Comparison of ENCODE assay signal across 1 cellular context in genomic region chr2:218393750-218394290, GRCh38.
TF ChIP-seq lines count a peak whose summit lies in the region.

No MANE protein-coding gene starts in this region.

TF ChIP-seq in IMR-90, 13 proteins besides CTCF, POLR2A, EP300 and RAD21:
- TF ChIP-seq USF2 (IDR thresholded peaks at IDR 0.05; ENCODE audit: low read depth, low read length) (no peak), ELK1 (IDR thresholded peaks at IDR 0.05; ENCODE audit: borderline replicate concordance, low read depth, low read length) (no peak), CEBPB (IDR thresholded peaks at IDR 0.05; ENCODE audit: low read depth, low read length) (peak; percentile 48; the same call in 1 of the 2 replicates), BHLHE40 (IDR thresholded peaks at IDR 0.05; ENCODE audit: low read depth, low read length) (no peak)
